ENCODE assay signal across 31 cellular contexts in the genomic region with DNA sequence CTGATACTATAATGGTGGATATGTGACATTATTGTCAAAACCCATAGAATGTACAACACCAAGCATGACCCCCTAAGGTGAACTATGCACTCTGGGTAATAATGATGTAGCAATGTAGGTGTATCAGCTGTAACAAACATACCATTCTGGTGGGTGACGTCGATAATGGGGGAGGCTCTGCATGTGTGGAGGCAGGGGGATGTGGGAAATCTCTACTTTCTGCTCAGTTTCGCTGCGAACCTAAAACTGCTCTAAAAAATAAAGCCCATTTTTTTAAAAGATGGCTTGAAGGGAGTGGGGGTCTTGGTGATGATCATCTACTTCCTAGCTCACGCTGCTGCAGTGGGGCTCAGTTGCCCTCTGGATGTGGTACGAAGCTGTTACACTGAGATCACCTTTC. TPM values are rescaled to one million over a fixed set of nuclear protein-coding genes. Genes with fewer than 3 reads are reported as not detected.
"Had no signal": no experiment of that assay in that cellular context is flagged by ENCODE, and none has a peak within 500 bp of the region (broad histone marks: within the 10 kb centered on the region; RNA-seq: fewer than 3 reads in every experiment).

No MANE protein-coding gene starts in this region.

- H3K9me3 Mint-ChIP-seq: stimulated activated naive CD8-positive, alpha-beta T cell treated with anti-CD3 and anti-CD28 coated beads, Interleukin-15, Interleukin-2, amounts not matched to agents 100 ng/mL and 50 ng/mL, for 24 hours had no signal

- H3K36me3 Mint-ChIP-seq: immature natural killer cell; stimulated activated memory B cell treated with anti-CD40 and anti-IgM and Interleukin-4, amounts not matched to agents 10 μg/mL and 1 μg/mL and 100 μg/mL, for 72 hours had no signal

- H3K4me3 Mint-ChIP-seq: immature natural killer cell; naive thymus-derived CD4-positive, alpha-beta T cell; nephron; stimulated activated memory B cell treated with anti-CD40 and anti-IgM and Interleukin-4, amounts not matched to agents 10 μg/mL and 1 μg/mL and 100 μg/mL, for 72 hours; stimulated activated naive CD8-positive, alpha-beta T cell treated with anti-CD3 and anti-CD28 coated beads, Interleukin-15, Interleukin-2, amounts not matched to agents 100 ng/mL and 50 ng/mL, for 24 hours had no signal

- DNase-seq: caudate nucleus; cerebellar nuclear complex; dorsolateral prefrontal cortex; effector CD4-positive, alpha-beta T cell; foreskin fibroblast; gastrocnemius medialis; heart right ventricle; hippocampal formation; immature natural killer cell; islet precursor cell; kidney glomerular epithelial cell; mammary epithelial cell; mesendoderm; midbrain; naive thymus-derived CD4-positive, alpha-beta T cell; nucleus accumbens; ovary; posterior cingulate gyrus; psoas muscle; right lobe of liver; stimulated activated CD4-positive, alpha-beta T cell treated with anti-CD3 and anti-CD28 coated beads, Interleukin-2, amount 100 ng/mL, for 24 hours; stimulated activated CD4-positive, alpha-beta T cell treated with anti-CD3 and anti-CD28 coated beads, Interleukin-4, amount 100 ng/mL, for 4 hours; upper lobe of right lung; uterus had no signal

- H3K36me3 ChIP-seq: gastrocnemius medialis, heart right ventricle, ovary, right lobe of liver, thoracic aorta, tibial nerve, upper lobe of right lung, uterus had no signal

- ATAC-seq: gastrocnemius medialis; heart right ventricle; naive thymus-derived CD4-positive, alpha-beta T cell; psoas muscle; right lobe of liver; stimulated activated memory B cell treated with anti-CD40 and anti-IgM and Interleukin-4, amounts not matched to agents 10 μg/mL and 1 μg/mL and 100 μg/mL, for 72 hours; upper lobe of right lung had no signal

- H3K27ac Mint-ChIP-seq: immature natural killer cell; naive thymus-derived CD4-positive, alpha-beta T cell; nephron; stimulated activated memory B cell treated with anti-CD40 and anti-IgM and Interleukin-4, amounts not matched to agents 10 μg/mL and 1 μg/mL and 100 μg/mL, for 72 hours; stimulated activated naive CD8-positive, alpha-beta T cell treated with anti-CD3 and anti-CD28 coated beads, Interleukin-15, Interleukin-2, amounts not matched to agents 100 ng/mL and 50 ng/mL, for 24 hours had no signal

- H3K4me1 Mint-ChIP-seq: naive thymus-derived CD4-positive, alpha-beta T cell; stimulated activated memory B cell treated with anti-CD40 and anti-IgM and Interleukin-4, amounts not matched to agents 10 μg/mL and 1 μg/mL and 100 μg/mL, for 72 hours had no signal

- H3K27me3 ChIP-seq: dorsolateral prefrontal cortex, ovary, right lobe of liver, tibial nerve, uterus had no signal

- H3K4me1 ChIP-seq: gastrocnemius medialis, psoas muscle, right lobe of liver, upper lobe of right lung, uterus had no signal

- H3K27ac ChIP-seq: gastrocnemius medialis, heart right ventricle, ovary, psoas muscle, right lobe of liver, thoracic aorta, tibial nerve, upper lobe of right lung, uterus had no signal

- H3K4me3 ChIP-seq: dorsolateral prefrontal cortex, gastrocnemius medialis, heart right ventricle, ovary, psoas muscle, right lobe of liver, thoracic aorta, tibial nerve, upper lobe of right lung, uterus had no signal

- H3K9me3 ChIP-seq: gastrocnemius medialis, ovary, psoas muscle, right lobe of liver, thoracic aorta, upper lobe of right lung, uterus had no signal

RNA-seq across cellular contexts. Expression of gene RASGEF1C, which starts 51.1 kb away (rescaled TPM):
- total RNA-seq: gastrocnemius medialis; glomerular endothelial cell; naive thymus-derived CD4-positive, alpha-beta T cell; psoas muscle; renal cortical epithelial cell; thoracic aorta; upper lobe of right lung had no signal
